Comparison of ENCODE assay signal across 38 cellular contexts in genomic region chr11:20605602-20606091, GRCh38. TPM values are rescaled to one million over a fixed set of nuclear protein-coding genes. Genes with fewer than 3 reads are reported as not detected.
"Had no signal": no experiment of that assay in that cellular context is flagged by ENCODE, and none has a peak within 500 bp of the region (broad histone marks: within the 10 kb centered on the region; RNA-seq: fewer than 3 reads in every experiment).

No MANE protein-coding gene starts in this region.

- H3K27ac ChIP-seq: ascending aorta, cardiac muscle cell, VCaP had no signal

- ATAC-seq: activated CD8-positive, alpha-beta T cell treated with anti-CD3 and anti-CD28 coated beads for 36 hours; activated naive CD8-positive, alpha-beta T cell treated with anti-CD3 and anti-CD28 coated beads, Interleukin-2, amount 50 U/mL, for 24 hours; activated T-cell treated with anti-CD3 and anti-CD28 coated beads, Interleukin-2, amount 50 U/mL, for 4 hours; T-cell had no signal

- DNase-seq: activated CD4-positive, alpha-beta memory T cell treated with anti-CD3 and anti-CD28 coated beads for 36 hours; activated CD4-positive, alpha-beta T cell treated with anti-CD3 and anti-CD28 coated beads for 4 hours; activated CD4-positive, alpha-beta T cell treated with anti-CD3 and anti-CD28 coated beads, Interleukin-2, amount 10 ng/mL, durations not matched to agents 24 days and 14 days; activated CD4-positive, alpha-beta T cell treated with anti-CD3 and anti-CD28 coated beads, Interleukin-2, amount 50 U/mL, for 1 hour; activated CD4-positive, alpha-beta T cell treated with anti-CD3 and anti-CD28 coated beads, Interleukin-2, amount 50 U/mL, for 4 hours; activated CD4-positive, CD25-positive, alpha-beta regulatory T cell; activated CD8-positive, alpha-beta memory T cell treated with anti-CD3 and anti-CD28 coated beads, Interleukin-2, amount 50 U/mL, for 4 hours; activated CD8-positive, alpha-beta T cell treated with anti-CD3 and anti-CD28 coated beads for 36 hours; activated effector memory CD4-positive, alpha-beta T cell treated with Interleukin-2 at 50 U/mL for 16 hours; activated gamma-delta T cell; activated naive CD4-positive, alpha-beta T cell treated with anti-CD3 and anti-CD28 coated beads, Interleukin-2, amount 10 ng/mL, durations not matched to agents 7 days and 5 days; activated naive CD4-positive, alpha-beta T cell treated with Interleukin-2 at 50 U/mL for 16 hours; activated naive CD8-positive, alpha-beta T cell treated with anti-CD3 and anti-CD28 coated beads, Interleukin-2, amount 10 ng/mL, durations not matched to agents 7 days and 5 days; activated naive CD8-positive, alpha-beta T cell treated with anti-CD3 and anti-CD28 coated beads, Interleukin-2, amount 50 U/mL, for 24 hours; activated T-cell treated with anti-CD3 and anti-CD28 coated beads for 4 hours; activated T-cell treated with anti-CD3 and anti-CD28 coated beads, Interleukin-2, amount 50 U/mL, for 1 hour; activated T-cell treated with anti-CD3 and anti-CD28 coated beads, Interleukin-2, amount 50 U/mL, for 4 hours; amygdala; anterior cingulate cortex; caudate nucleus; cerebellar nuclear complex; T-cell; T-helper 2 cell; T-helper 9 cell had no signal

- H3K4me3 ChIP-seq: ascending aorta, cardiac muscle cell had no signal

- H3K36me3 ChIP-seq: ascending aorta, cardiac muscle cell had no signal

- FAIRE-seq: bronchial epithelial cell, TTC549 had no signal

- H3K9me3 ChIP-seq: ascending aorta had no signal

- H3K27ac Mint-ChIP-seq: activated CD4-positive, alpha-beta memory T cell treated with anti-CD3 and anti-CD28 coated beads for 36 hours; activated CD4-positive, alpha-beta T cell treated with anti-CD3 and anti-CD28 coated beads, Interleukin-2, amount 10 ng/mL, durations not matched to agents 24 days and 14 days; activated CD8-positive, alpha-beta T cell treated with anti-CD3 and anti-CD28 coated beads for 36 hours; activated naive CD4-positive, alpha-beta T cell treated with anti-CD3 and anti-CD28 coated beads, Interleukin-2, amount 10 ng/mL, durations not matched to agents 7 days and 5 days; activated naive CD4-positive, alpha-beta T cell treated with anti-CD3 and anti-CD28 coated beads, Interleukin-2, amount 50 U/mL, for 24 hours; activated naive CD8-positive, alpha-beta T cell; activated naive CD8-positive, alpha-beta T cell treated with anti-CD3 and anti-CD28 coated beads, Interleukin-2, amount 10 ng/mL, durations not matched to agents 7 days and 5 days; activated naive CD8-positive, alpha-beta T cell treated with anti-CD3 and anti-CD28 coated beads, Interleukin-2, amount 50 U/mL, for 24 hours; activated T-helper 2 cell treated with anti-CD3 and anti-CD28 coated beads, Interferon-gamma antibody, Interleukin-2, Interleukin-4, amounts not matched to agents 10 μg/mL and 5 μg/mL and 100 μg/mL, durations not matched to agents 14 hours and 24 hours and 36 hours; brain; T-cell; T-helper 2 cell treated with Interferon-gamma antibody and Interleukin-4, amounts not matched to agents 5 μg/mL and 100 μg/mL, for 36 hours had no signal

- H3K4me3 Mint-ChIP-seq: activated CD4-positive, alpha-beta memory T cell treated with anti-CD3 and anti-CD28 coated beads for 36 hours; activated CD4-positive, alpha-beta T cell treated with anti-CD3 and anti-CD28 coated beads, Interleukin-2, amount 10 ng/mL, durations not matched to agents 24 days and 14 days; activated CD8-positive, alpha-beta T cell treated with anti-CD3 and anti-CD28 coated beads for 36 hours; activated naive CD4-positive, alpha-beta T cell treated with anti-CD3 and anti-CD28 coated beads, Interleukin-2, amount 10 ng/mL, durations not matched to agents 7 days and 5 days; activated naive CD4-positive, alpha-beta T cell treated with anti-CD3 and anti-CD28 coated beads, Interleukin-2, amount 50 U/mL, for 24 hours; activated naive CD8-positive, alpha-beta T cell; activated naive CD8-positive, alpha-beta T cell treated with anti-CD3 and anti-CD28 coated beads, Interleukin-2, amount 10 ng/mL, durations not matched to agents 7 days and 5 days; activated naive CD8-positive, alpha-beta T cell treated with anti-CD3 and anti-CD28 coated beads, Interleukin-2, amount 50 U/mL, for 24 hours; activated T-cell treated with anti-CD3 and anti-CD28 coated beads, Interleukin-2, amount 50 U/mL, for 4 hours; brain; central memory CD8-positive, alpha-beta T cell; T-cell; T-helper 2 cell treated with Interferon-gamma antibody and Interleukin-4, amounts not matched to agents 5 μg/mL and 100 μg/mL, for 36 hours had no signal

- H3K4me1 ChIP-seq: ascending aorta had no signal

- H3K36me3 Mint-ChIP-seq: activated naive CD4-positive, alpha-beta T cell treated with anti-CD3 and anti-CD28 coated beads, Interleukin-2, amount 10 ng/mL, durations not matched to agents 7 days and 5 days; activated naive CD4-positive, alpha-beta T cell treated with anti-CD3 and anti-CD28 coated beads, Interleukin-2, amount 50 U/mL, for 24 hours; activated naive CD8-positive, alpha-beta T cell; activated naive CD8-positive, alpha-beta T cell treated with anti-CD3 and anti-CD28 coated beads, Interleukin-2, amount 10 ng/mL, durations not matched to agents 7 days and 5 days; brain; T-cell had no signal

RNA-seq across cellular contexts. Expression of gene SLC6A5, which starts 6.2 kb away (rescaled TPM):
- total RNA-seq: activated CD4-positive, alpha-beta memory T cell treated with anti-CD3 and anti-CD28 coated beads for 36 hours; activated CD4-positive, alpha-beta T cell treated with anti-CD3 and anti-CD28 coated beads, Interleukin-2, amount 10 ng/mL, durations not matched to agents 24 days and 14 days; activated CD8-positive, alpha-beta memory T cell treated with anti-CD3 and anti-CD28 coated beads for 36 hours; activated CD8-positive, alpha-beta T cell treated with anti-CD3 and anti-CD28 coated beads for 36 hours; activated naive CD8-positive, alpha-beta T cell treated with anti-CD3 and anti-CD28 coated beads, Interleukin-2, amount 10 ng/mL, durations not matched to agents 7 days and 5 days; activated T-cell treated with anti-CD3 and anti-CD28 coated beads, Interleukin-2, amount 50 U/mL, for 4 hours; activated T-helper 2 cell treated with anti-CD3 and anti-CD28 coated beads, Interferon-gamma antibody, Interleukin-2, Interleukin-4, amounts not matched to agents 10 μg/mL and 5 μg/mL and 100 μg/mL, durations not matched to agents 14 hours and 24 hours and 36 hours; ascending aorta; bronchial epithelial cell; cardiac muscle cell; T-cell; T-helper 1 cell treated with Interleukin-12 subunit alpha and Interleukin-12 subunit beta and Interleukin-4 antibody, amounts not matched to agents 30 ng/mL and 1 ng/mL, for 36 hours had no signal
- polyA plus RNA-seq: adipose tissue, cardiac muscle cell had no signal
